In genomic region chr3:27670619-27671018, GRCh38 we compare ENCODE assay signal across 22 cellular contexts. TPM values are rescaled to one million over a fixed set of nuclear protein-coding genes. Genes with fewer than 3 reads are reported as not detected.
"Had no signal": no experiment of that assay in that cellular context is flagged by ENCODE, and none has a peak within 500 bp of the region (broad histone marks: within the 10 kb centered on the region; RNA-seq: fewer than 3 reads in every experiment).

No MANE protein-coding gene starts in this region.

- DNase-seq: cortex of kidney; dorsolateral prefrontal cortex; effector CD8-positive, alpha-beta T cell; glutamatergic neuron; immature natural killer cell; left colon; mucosa of descending colon; naive thymus-derived CD8-positive, alpha-beta T cell; posterior cingulate gyrus; spleen; stimulated activated CD4-positive, alpha-beta T cell treated with anti-CD3 and anti-CD28 coated beads, Interleukin-15, amount 100 ng/mL, for 24 hours; stimulated activated CD4-positive, alpha-beta T cell treated with anti-CD3 and anti-CD28 coated beads, Interleukin-1b, Interleukin-23, amount 100 ng/mL, for 48 hours; stimulated activated CD4-positive, alpha-beta T cell treated with anti-CD3 and anti-CD28 coated beads, Interleukin-4, amount 100 ng/mL, for 24 hours; stimulated activated naive B cell treated with anti-CD40 and anti-IgM and Interleukin-4, amounts not matched to agents 10 μg/mL and 1 μg/mL and 100 μg/mL, for 72 hours; trophoblast cell had no signal

- H3K4me3 ChIP-seq: dorsolateral prefrontal cortex, esophagus muscularis mucosa, gastroesophageal sphincter, mucosa of descending colon, spleen had no signal

- FAIRE-seq: keratinocyte had no signal

- H3K9me3 ChIP-seq: esophagus muscularis mucosa, gastroesophageal sphincter, mucosa of descending colon, neutrophil, spleen had no signal

- H3K36me3 ChIP-seq: esophagus muscularis mucosa, gastroesophageal sphincter, neutrophil, spleen had no signal

- H3K27ac ChIP-seq: dorsolateral prefrontal cortex, esophagus muscularis mucosa, gastroesophageal sphincter, neutrophil, spleen had no signal

- H3K27me3 ChIP-seq: dorsolateral prefrontal cortex, esophagus muscularis mucosa, gastroesophageal sphincter, neutrophil, spleen had no signal

RNA-seq across cellular contexts. Expression of gene EOMES, which starts 51.5 kb away (rescaled TPM):
- total RNA-seq: fibroblast of villous mesenchyme, lung microvascular endothelial cell, pulmonary artery endothelial cell had no signal
